In genomic region chr7:38374507-38374906, GRCh38 we compare ENCODE assay signal across 9 cellular contexts.
DNase-seq lines count a peak whose midpoint lies in the region; ATAC-seq, FAIRE-seq and TF ChIP-seq lines count a peak whose summit lies in the region.
"Had no signal": no experiment of that assay in that cellular context is flagged by ENCODE, and none has a peak within 500 bp of the region (broad histone marks: within the 10 kb centered on the region; RNA-seq: fewer than 3 reads in every experiment).

No MANE protein-coding gene starts in this region.

- H3K27ac ChIP-seq in brain microvascular endothelial cell (no peak overlapping the region), mesenchymal stem cell (ENCODE audit: low read length, poor library complexity, severe bottlenecking) (no peak overlapping the region)

- WGBS in mesenchymal stem cell, result 47% methylated on average over 5 of the region's 6 CpGs

- H2BK5ac ChIP-seq in mesenchymal stem cell (ENCODE audit: low read depth, low read length, poor library complexity, severe bottlenecking), result no peak overlapping the region

- H3K4me3 ChIP-seq in brain microvascular endothelial cell (ENCODE audit: low read depth, low read length) (no peak overlapping the region), mesenchymal stem cell (ENCODE audit: insufficient read depth in 1 of 2, low read depth in 1 of 2, low read length in 2 of 2) (no peak overlapping the region)

- H3K4ac ChIP-seq in mesenchymal stem cell (ENCODE audit: low read depth in 1 of 2, low read length in 2 of 2), result no peak overlapping the region

- H3K36me3 ChIP-seq in brain microvascular endothelial cell (replicated peaks) (no peaks in the 10 kb centered on the region), mesenchymal stem cell (ENCODE audit: control insufficient read depth in 1 of 2, insufficient read depth in 2 of 2, low read depth in 1 of 2, low read length in 2 of 2) (no peaks in the 10 kb centered on the region)

- DNase-seq in DMS 273 (lab: John Stamatoyannopoulos, UW; ENCODE audit: unreplicated experiment), result peak; percentile 75
- DNase-seq in DMS 273 treated with DMSO at 0.1 percent for 48 hours (lab: John Stamatoyannopoulos, UW), result no peak
- peak; percentile 30 for DNase-seq in HEK293T (ENCODE audit: extremely low spot score)
- peak; percentile 7 for DNase-seq in SKM-1 (lab: John Stamatoyannopoulos, UW; ENCODE audit: unreplicated experiment)
- DNase-seq in brain microvascular endothelial cell, result peak; percentile 62
- DNase-seq in mesenchymal stem cell, result peak; percentile 38
- DNase-seq in RCC 7860 (ENCODE audit: low spot score), result no peak

- no peak overlapping the region for H3K4me2 ChIP-seq in mesenchymal stem cell (ENCODE audit: low read length, poor library complexity, severe bottlenecking)

- no peak overlapping the region for H4K91ac ChIP-seq in mesenchymal stem cell (ENCODE audit: low read length)

- no peak overlapping the region for H2BK120ac ChIP-seq in mesenchymal stem cell (ENCODE audit: low read depth, low read length)

- H3K27me3 ChIP-seq in brain microvascular endothelial cell (replicated peaks), result no peaks in the 10 kb centered on the region
- H3K27me3 ChIP-seq in mesenchymal stem cell (ENCODE audit: control insufficient read depth in 1 of 2, insufficient read depth in 1 of 2, low read length in 2 of 2), result no peaks in the 10 kb centered on the region

- H2BK12ac ChIP-seq in mesenchymal stem cell (ENCODE audit: low read length in 2 of 2), result no peak overlapping the region

- POLR2A ChIA-PET in HEK293T (lab: Yijun Ruan, JAX), result no interaction called here

- H3K23ac ChIP-seq in mesenchymal stem cell (ENCODE audit: low read length in 2 of 2), result no peak overlapping the region

- in situ Hi-C loops in brain microvascular endothelial cell (cut with HindIII; ENCODE audit: low pct_ligation_motif_present, low sequenced_read_pairs), result no loop called here

- CTCF ChIA-PET in HEK293T (lab: Yijun Ruan, JAX), result interaction anchor here (0.6 to 1.1 kb wide), 3 partner anchors 12 to 39 kb away, joined by 3 to 6 read pairs (median 4); no protein-coding TSS in a partner anchor

- H3K18ac ChIP-seq in mesenchymal stem cell (ENCODE audit: low read depth in 1 of 2, low read length in 2 of 2), result no peak overlapping the region

- no peak for FAIRE-seq in RCC 7860 (lab: Jason Lieb, UNC)
- FAIRE-seq: A204.1 had no signal

- peaks cover 2% of the 10 kb centered on the region for H3K4me1 ChIP-seq in mesenchymal stem cell (ENCODE audit: control insufficient read depth, insufficient read depth, low read depth, low read length)

- no peak for ATAC-seq in HG03039 (IDR thresholded peaks at IDR 0.05; ENCODE audit: unreplicated experiment)

- peak; percentile 61 for TF ChIP-seq CTCF in brain microvascular endothelial cell (IDR thresholded peaks at IDR 0.05; ENCODE audit: low read depth, low read length, missing control alignments)

- no peak overlapping the region for H2AK5ac ChIP-seq in mesenchymal stem cell (ENCODE audit: low read length, severe bottlenecking)

- H3K79me1 ChIP-seq in mesenchymal stem cell (replicated peaks; ENCODE audit: low read length, poor library complexity, severe bottlenecking), result no peaks in the 10 kb centered on the region

- no peak overlapping the region for H3K9ac ChIP-seq in mesenchymal stem cell (ENCODE audit: low read length)

- no peak overlapping the region for H2BK15ac ChIP-seq in mesenchymal stem cell (ENCODE audit: low read depth, poor library complexity, severe bottlenecking)

- no peak overlapping the region for H2AFZ ChIP-seq in mesenchymal stem cell (ENCODE audit: low read depth, low read length)

- H3K9me3 ChIP-seq in mesenchymal stem cell (ENCODE audit: control insufficient read depth, low read length), result no peaks in the 10 kb centered on the region

- no peak overlapping the region for H3K14ac ChIP-seq in mesenchymal stem cell (ENCODE audit: low read length in 2 of 2)

- H4K8ac ChIP-seq in mesenchymal stem cell (ENCODE audit: low read length), result no peak overlapping the region

TF ChIP-seq in HEK293T, 16 proteins besides CTCF, POLR2A, EP300 and RAD21:
- no peak for TF ChIP-seq CTBP1 (IDR thresholded peaks at IDR 0.05; ENCODE audit: borderline replicate concordance)
- TF ChIP-seq ZNF384 (IDR thresholded peaks at IDR 0.05), result no peak
- no peak for TF ChIP-seq TARDBP (IDR thresholded peaks at IDR 0.05)
- no peak for TF ChIP-seq LEF1 (IDR thresholded peaks at IDR 0.05; ENCODE audit: borderline replicate concordance)
- no peak for TF ChIP-seq HDGF (IDR thresholded peaks at IDR 0.05; ENCODE audit: borderline replicate concordance)
- TF ChIP-seq PKNOX1 (IDR thresholded peaks at IDR 0.05), result no peak
- TF ChIP-seq ARNT (IDR thresholded peaks at IDR 0.05), result no peak
- TF ChIP-seq FOXM1 (IDR thresholded peaks at IDR 0.05; ENCODE audit: borderline replicate concordance), result no peak
- no peak for TF ChIP-seq ELF4 (IDR thresholded peaks at IDR 0.05)
- no peak for TF ChIP-seq L3MBTL2 (conservative IDR thresholded peaks at IDR 0.05)
- TF ChIP-seq BHLHE40 (IDR thresholded peaks at IDR 0.05; ENCODE audit: borderline replicate concordance), result no peak
- no peak for TF ChIP-seq SP1 (IDR thresholded peaks at IDR 0.05)
- TF ChIP-seq FOXK2 (IDR thresholded peaks at IDR 0.05), result no peak
- no peak for TF ChIP-seq FOXA1 (IDR thresholded peaks at IDR 0.05)
- TF ChIP-seq SUZ12 (IDR thresholded peaks at IDR 0.05), result no peak

Comparison
In these comparisons a context has a peak if more than half of its experiments do, and no peak if none do; other contexts are left out.
1. DNase-seq: peak in DMS 273 (single experiment), HEK293T (single experiment), SKM-1 (single experiment), brain microvascular endothelial cell (single experiment) and mesenchymal stem cell (single experiment); none in DMS 273 treated with DMSO at 0.1 percent for 48 hours (single experiment) and RCC 7860 (single experiment).